20 cellular contexts compared by ENCODE assay signal in the genomic region with DNA sequence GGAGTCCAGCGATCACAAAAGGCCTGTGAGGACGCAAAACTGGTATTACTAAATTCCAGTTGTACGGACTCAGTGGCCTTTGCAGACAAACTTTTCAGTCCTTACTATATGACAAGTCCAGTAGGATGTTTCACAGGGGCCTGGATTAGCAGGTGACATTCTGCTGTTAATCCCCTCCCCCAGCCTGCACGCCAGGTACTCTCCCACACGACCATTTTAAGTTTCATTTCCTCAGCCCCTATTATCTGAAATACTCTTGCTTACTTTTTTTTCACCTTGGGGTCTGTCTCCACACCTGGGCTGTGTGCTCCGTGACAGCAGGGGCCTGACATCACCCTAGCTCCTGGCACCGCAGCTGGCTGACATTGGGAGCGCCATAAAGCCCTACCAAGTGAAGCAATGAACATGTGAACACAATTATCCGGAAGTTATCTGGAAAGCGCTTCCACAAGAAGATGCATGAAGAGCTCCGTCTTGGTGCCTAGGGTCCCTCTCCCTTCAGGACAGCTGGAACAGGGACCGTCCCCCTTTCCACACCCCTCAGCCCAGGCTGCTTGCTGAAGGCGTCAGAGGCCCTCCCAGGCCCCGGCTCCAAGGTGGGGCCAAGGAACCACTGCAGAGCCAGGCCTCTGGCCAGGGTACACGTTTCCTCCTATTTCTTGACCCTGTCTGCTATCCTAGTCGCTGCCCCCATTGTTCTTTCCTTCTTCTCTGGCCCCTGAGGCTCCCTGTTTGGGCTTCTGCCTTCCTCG. TPM values are rescaled to one million over a fixed set of nuclear protein-coding genes. Genes with fewer than 3 reads are reported as not detected.
A peak's percentile ranks its signal among the peaks of the same experiment; 100 is the strongest.
DNase-seq lines count a peak whose midpoint lies in the region; ATAC-seq and TF ChIP-seq lines count a peak whose summit lies in the region.
"Had no signal": no experiment of that assay in that cellular context is flagged by ENCODE, and none has a peak within 500 bp of the region (broad histone marks: within the 10 kb centered on the region; RNA-seq: fewer than 3 reads in every experiment).

No MANE protein-coding gene starts in this region.

- ATAC-seq in body of pancreas = peak; percentile 6
- ATAC-seq in stimulated activated memory B cell treated with anti-CD40 and anti-IgM and Interleukin-4, amounts not matched to agents 10 μg/mL and 1 μg/mL and 100 μg/mL, for 72 hours = peak; percentile 36
- ATAC-seq: GM23338, K562 had no signal

- H3K36me3 ChIP-seq in OCI-LY7 (ENCODE audit: insufficient read depth, low read length) = no peaks in the 10 kb centered on the region
- H3K36me3 ChIP-seq in body of pancreas (replicated peaks in 1 of 2; ENCODE audit: insufficient read depth in 1 of 2, low read depth in 2 of 2) = no peaks in the 10 kb centered on the region
- peaks cover 5% of the 10 kb centered on the region for H3K36me3 ChIP-seq in right atrium auricular region
- H3K36me3 ChIP-seq: SJSA1 had no signal

- peaks cover under 1% of the 10 kb centered on the region for H3K9me3 Mint-ChIP-seq in stimulated activated memory B cell treated with anti-CD40 and anti-IgM and Interleukin-4, amounts not matched to agents 10 μg/mL and 1 μg/mL and 100 μg/mL, for 72 hours
- H3K9me3 Mint-ChIP-seq: GM23338 had no signal

- H3K27ac Mint-ChIP-seq in stimulated activated memory B cell treated with anti-CD40 and anti-IgM and Interleukin-4, amounts not matched to agents 10 μg/mL and 1 μg/mL and 100 μg/mL, for 72 hours = no peak overlapping the region
- H3K27ac Mint-ChIP-seq: GM23338 had no signal

- TF ChIP-seq CTCF in OCI-LY7 (conservative IDR thresholded peaks at IDR 0.05; ENCODE audit: low read length) (no peak), body of pancreas (IDR thresholded peaks at IDR 0.05) (no peak), right atrium auricular region (IDR thresholded peaks at IDR 0.05) (no peak)

- H3K4me3 Mint-ChIP-seq in stimulated activated memory B cell treated with anti-CD40 and anti-IgM and Interleukin-4, amounts not matched to agents 10 μg/mL and 1 μg/mL and 100 μg/mL, for 72 hours = no peak overlapping the region
- H3K4me3 Mint-ChIP-seq: GM23338 had no signal

- 43 to 57% methylated on average over 17 of the region's 17 CpGs for WGBS in body of pancreas, 2 donors

- no peak overlapping the region for H3K27ac ChIP-seq in OCI-LY7 (ENCODE audit: low read depth, low read length, poor library complexity, severe bottlenecking)
- H3K27ac ChIP-seq in body of pancreas = peak overlapping the region; percentile 80 to 94 (median 90)
- peak overlapping the region; percentile 78 to 92 for H3K27ac ChIP-seq in right atrium auricular region
- H3K27ac ChIP-seq: C4-2B, PC-9, SJSA1 had no signal

- no peaks in the 10 kb centered on the region for H4K20me1 ChIP-seq in OCI-LY7 (ENCODE audit: insufficient read depth, low read length)

- H3K4me1 ChIP-seq in OCI-LY7 (ENCODE audit: insufficient read depth, low read length, poor library complexity, severe bottlenecking) (no peaks in the 10 kb centered on the region), body of pancreas (peaks cover 66% of the 10 kb centered on the region), right atrium auricular region (peaks cover 0 to 13% of the 10 kb centered on the region in 2 donors)

- intact Hi-C loops in OCI-LY7 (cut with micrococcal nuclease; ENCODE audit: unreplicated experiment) = no loop called here
- intact Hi-C loops in body of pancreas (cut with DNase I) = no loop called here

- no TSS peak for BruUV-seq in OCI-LY7 (replicated peaks; lab: Mats Ljungman, UMichigan)

- H3K9me3 ChIP-seq in OCI-LY7 (ENCODE audit: low read length) = no peaks in the 10 kb centered on the region
- H3K9me3 ChIP-seq in body of pancreas = no peaks in the 10 kb centered on the region
- H3K9me3 ChIP-seq in right atrium auricular region = no peaks in the 10 kb centered on the region
- H3K9me3 ChIP-seq: SJSA1 had no signal

- CTCF ChIA-PET in OCI-LY7 (lab: Charles Lee; ENCODE audit: unreplicated experiment) = no interaction called here

- POLR2A ChIA-PET in OCI-LY7 (lab: Charles Lee) = interaction anchor here (0.7 to 1.2 kb wide), 2 partner anchors 22 to 325 kb away, joined by 3 to 5 read pairs; no protein-coding TSS in a partner anchor

- peaks cover 7% of the 10 kb centered on the region for H3K36me3 Mint-ChIP-seq in stimulated activated memory B cell treated with anti-CD40 and anti-IgM and Interleukin-4, amounts not matched to agents 10 μg/mL and 1 μg/mL and 100 μg/mL, for 72 hours

- peaks cover 11% of the 10 kb centered on the region for H3K4me1 Mint-ChIP-seq in stimulated activated memory B cell treated with anti-CD40 and anti-IgM and Interleukin-4, amounts not matched to agents 10 μg/mL and 1 μg/mL and 100 μg/mL, for 72 hours

- DNase-seq in OCI-LY7 (ENCODE audit: low spot score) (peak; percentile 8), body of pancreas (peak in 3 of 4 donors; percentile 40 to 51 (median 43)), right atrium auricular region (ENCODE audit: low spot score) (no peak), glomerular visceral epithelial cell (ENCODE audit: extremely low spot score) (no peak), HPDE6-E6E7 (ENCODE audit: extremely low spot score) (no peak), NCI-H2107 treated with DMSO at 0.1 percent for 48 hours (lab: John Stamatoyannopoulos, UW; ENCODE audit: unreplicated experiment) (no peak)
- DNase-seq: ACHN, AML-193, DND-41, NCI-H1105 treated with DMSO at 0.1 percent for 48 hours, NCI-H1694, NCI-H2227 treated with DMSO at 0.1 percent for 48 hours, NCI-H524, NCI-H82 had no signal

- H2AFZ ChIP-seq in OCI-LY7 (ENCODE audit: low read length) = no peak overlapping the region
- H2AFZ ChIP-seq: GM23338, PC-9 had no signal

- H3K27me3 ChIP-seq in body of pancreas = no peaks in the 10 kb centered on the region
- H3K27me3 ChIP-seq in right atrium auricular region = no peaks in the 10 kb centered on the region
- H3K27me3 ChIP-seq: SJSA1 had no signal

- H3K4me3 ChIP-seq in OCI-LY7 (ENCODE audit: low read depth, low read length, poor library complexity, severe bottlenecking) (no peak overlapping the region), body of pancreas (no peak overlapping the region), right atrium auricular region (peak overlapping the region; percentile 48 to 53)
- H3K4me3 ChIP-seq: GM23338, K562, PC-9, SJSA1 had no signal

- no peak overlapping the region for H3K4me2 ChIP-seq in OCI-LY7 (ENCODE audit: low read length)
- H3K4me2 ChIP-seq: GM23338, PC-9 had no signal

- TF ChIP-seq POLR2A in body of pancreas (IDR thresholded peaks at IDR 0.05) = peak in 1 of 3 donors; percentile 12

- no peaks in the 10 kb centered on the region for H3K79me2 ChIP-seq in OCI-LY7 (ENCODE audit: insufficient read depth, low read depth, low read length)

- no peaks in the 10 kb centered on the region for H3K27me3 Mint-ChIP-seq in stimulated activated memory B cell treated with anti-CD40 and anti-IgM and Interleukin-4, amounts not matched to agents 10 μg/mL and 1 μg/mL and 100 μg/mL, for 72 hours

- H3K9me2 ChIP-seq in OCI-LY7 (ENCODE audit: insufficient read depth, low read length) = no peaks in the 10 kb centered on the region

RNA-seq across cellular contexts. Expression of a gene that starts 39.7 kb away (rescaled TPM):
- 25.7 and 30.5 TPM in 2 replicates for total RNA-seq in OCI-LY7 (2014; rRNA removed; shearing (Covaris generic))
- total RNA-seq in OCI-LY7 (2022) (28.3 and 32.9 TPM in 2 replicates), body of pancreas (10 to 100 TPM; 28.0 to 45.1 TPM), right atrium auricular region (10 to 100 TPM; 36.7 to 54.9 TPM)

Comparison
In these comparisons a context has a peak if more than half of its experiments do, and no peak if none do; other contexts are left out.
1. DNase-seq: peak in OCI-LY7 (single experiment) and body of pancreas (3 of 4); none in right atrium auricular region (single experiment), glomerular visceral epithelial cell (single experiment), HPDE6-E6E7 (single experiment) and NCI-H2107 treated with DMSO at 0.1 percent for 48 hours (single experiment).
2. H3K4me3 ChIP-seq: peak in right atrium auricular region (2 of 2); none in OCI-LY7 (single experiment) and body of pancreas (0 of 2).